ENCODE assay signal across 9 cellular contexts in genomic region chr10:4242561-4243035, GRCh38.
DNase-seq lines count a peak whose midpoint lies in the region; ATAC-seq and TF ChIP-seq lines count a peak whose summit lies in the region.
"Had no signal": no experiment of that assay in that cellular context is flagged by ENCODE, and none has a peak within 500 bp of the region (broad histone marks: within the 10 kb centered on the region; RNA-seq: fewer than 3 reads in every experiment).

No MANE protein-coding gene starts in this region.

- H3K36me3 ChIP-seq in SJSA1, result no peaks in the 10 kb centered on the region
- no peaks in the 10 kb centered on the region for H3K36me3 ChIP-seq in parathyroid adenoma (ENCODE audit: control insufficient read depth, insufficient read depth, low read length)

- H2AFZ ChIP-seq in parathyroid adenoma, result no peak overlapping the region

- H3K27me3 ChIP-seq in SJSA1 (replicated peaks) (no peaks in the 10 kb centered on the region), parathyroid adenoma (ENCODE audit: control insufficient read depth, insufficient read depth, low read length) (no peaks in the 10 kb centered on the region)

- TF ChIP-seq CTCF in fibroblast of pulmonary artery (IDR thresholded peaks at IDR 0.05; ENCODE audit: low read length, missing control alignments) (no peak), parathyroid adenoma (IDR thresholded peaks at IDR 0.05) (no peak)

- H3K27ac ChIP-seq in SJSA1, result peak overlapping the region; percentile 96
- peak overlapping the region; percentile 63 for H3K27ac ChIP-seq in parathyroid adenoma

- H3K4me3 ChIP-seq in SJSA1, result peak overlapping the region; percentile 31
- peak overlapping the region; percentile 29 for H3K4me3 ChIP-seq in fibroblast of pulmonary artery (replicated peaks; ENCODE audit: low read depth, low read length)
- H3K4me3 ChIP-seq in parathyroid adenoma (ENCODE audit: low read depth, low read length), result no peak overlapping the region

- H3K4me1 ChIP-seq in SJSA1 (replicated peaks), result peaks cover 51% of the 10 kb centered on the region
- no peaks in the 10 kb centered on the region for H3K4me1 ChIP-seq in parathyroid adenoma

- H3K9me3 ChIP-seq in SJSA1 (replicated peaks), result no peaks in the 10 kb centered on the region
- H3K9me3 ChIP-seq in parathyroid adenoma (ENCODE audit: control insufficient read depth, low read length), result no peaks in the 10 kb centered on the region

- peak; percentile 82 for DNase-seq in Daoy (ENCODE audit: low read depth)
- DNase-seq in SJSA1 (ENCODE audit: low read depth in 1 of 2, low spot score in 2 of 2), result peak in 1 of 2 experiments; percentile 79
- DNase-seq in fibroblast of pulmonary artery (ENCODE audit: low read depth), result peak; percentile 84
- no peak for DNase-seq in hippocampal formation (lab: John Stamatoyannopoulos, UW)
- DNase-seq in globus pallidus (ENCODE audit: low spot score), result no peak
- no peak for DNase-seq in mucosa of gallbladder (ENCODE audit: low spot score)
- DNase-seq: activated naive CD4-positive, alpha-beta T cell treated with anti-CD3 and anti-CD28 coated beads, Interleukin-2, amount 50 U/mL, for 16 hours had no signal

- no peaks in the 10 kb centered on the region for H3K79me2 ChIP-seq in parathyroid adenoma

- no peak for ATAC-seq in GM18873 (IDR thresholded peaks at IDR 0.05; ENCODE audit: low FRiP score, unreplicated experiment)

- H3K4me2 ChIP-seq in parathyroid adenoma (ENCODE audit: low read length), result no peak overlapping the region

- no peak overlapping the region for H3K9ac ChIP-seq in parathyroid adenoma

Comparison
In these comparisons a context has a peak if more than half of its experiments do, and no peak if none do; other contexts are left out.
1. DNase-seq: peak in Daoy (single experiment) and fibroblast of pulmonary artery (single experiment); none in hippocampal formation (0 of 2), globus pallidus (single experiment) and mucosa of gallbladder (single experiment).